ENCODE assay signal across 8 cellular contexts in the genomic region with DNA sequence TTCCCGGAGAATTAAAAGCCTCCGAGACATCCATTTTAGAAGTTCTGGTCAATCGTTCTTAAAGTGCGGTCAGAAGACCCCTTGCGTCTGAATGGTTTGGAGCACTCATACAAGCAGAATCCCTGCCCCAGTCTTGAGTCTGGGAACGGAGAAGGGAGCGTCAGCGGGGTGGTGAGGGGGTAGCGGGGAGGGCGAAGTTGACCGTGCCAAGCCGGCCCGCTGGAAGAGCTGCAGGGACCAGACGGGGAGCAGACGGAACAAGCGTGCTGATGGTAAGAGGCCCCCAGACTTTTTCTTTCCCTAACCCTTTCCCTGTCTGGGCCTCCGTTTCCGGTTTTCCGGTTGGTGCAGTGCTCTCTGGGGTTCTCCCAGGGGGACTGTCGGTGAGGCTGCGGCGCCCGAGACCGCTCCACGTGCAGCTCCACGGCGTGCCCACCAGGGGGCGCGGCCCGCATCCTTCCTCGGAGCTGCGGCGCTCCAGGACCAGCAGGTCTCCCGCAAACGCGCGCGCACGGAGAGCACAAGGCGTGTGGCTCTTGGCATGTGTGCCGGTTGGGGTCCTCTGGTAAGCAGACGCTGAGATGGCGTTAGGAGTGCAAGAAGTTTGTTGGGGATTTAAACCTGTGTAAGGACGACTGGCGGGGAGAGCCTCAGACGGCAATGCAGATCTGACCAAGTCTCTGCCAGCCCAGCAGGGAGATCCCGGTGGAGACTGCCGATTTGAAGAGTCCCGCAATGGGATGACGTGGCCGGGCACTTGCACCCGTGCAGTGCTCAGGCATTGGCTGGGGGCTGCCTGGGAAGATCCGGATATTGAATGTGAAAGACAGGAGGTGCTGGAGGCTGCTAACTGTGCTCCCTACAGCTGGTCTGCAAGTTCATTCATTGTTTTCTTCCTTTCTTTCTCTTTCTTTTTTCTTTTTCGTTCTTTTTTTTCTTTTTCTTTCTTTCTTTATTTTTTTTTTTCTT. TPM values are rescaled to one million over a fixed set of nuclear protein-coding genes. Genes with fewer than 3 reads are reported as not detected.
DNase-seq lines count a peak whose midpoint lies in the region; ATAC-seq, FAIRE-seq and TF ChIP-seq lines count a peak whose summit lies in the region.

No MANE protein-coding gene starts in this region.

- peaks cover 41% of the 10 kb centered on the region for H3K27me3 Mint-ChIP-seq in activated naive CD8-positive, alpha-beta T cell

- TF ChIP-seq CTCF in LNCAP (IDR thresholded peaks at IDR 0.05): peak; percentile 96
- peak; percentile 95 for TF ChIP-seq CTCF in cardiac muscle cell (IDR thresholded peaks at IDR 0.05; ENCODE audit: low read depth, low read length)
- peak; percentile 90 to 94 (median 92) for TF ChIP-seq CTCF in pancreas (IDR thresholded peaks at IDR 0.05)
- peak; percentile 96 for TF ChIP-seq CTCF in tibial artery (IDR thresholded peaks at IDR 0.05)

- ATAC-seq in GM18498 (IDR thresholded peaks at IDR 0.05; ENCODE audit: unreplicated experiment) (peak; percentile 77), pancreas (peak; percentile 91 to 99 (median 98))

- H3K4me1 Mint-ChIP-seq in activated naive CD8-positive, alpha-beta T cell (ENCODE audit: low read depth): peaks cover 12% of the 10 kb centered on the region

- H3K9me3 ChIP-seq in cardiac muscle cell (ENCODE audit: low read depth): no peaks in the 10 kb centered on the region
- H3K9me3 ChIP-seq in pancreas: no peaks in the 10 kb centered on the region
- no peaks in the 10 kb centered on the region for H3K9me3 ChIP-seq in tibial artery

- no peaks in the 10 kb centered on the region for H3K36me3 Mint-ChIP-seq in activated naive CD8-positive, alpha-beta T cell

- H3K27ac Mint-ChIP-seq in activated naive CD8-positive, alpha-beta T cell: no peak overlapping the region

- intact Hi-C loops in pancreas (cut with DNase I) (loop anchor here in 2 of 3 donors (5.0 to 10.0 kb wide), 4 partner anchors 113 to 365 kb away; no protein-coding TSS in a partner anchor), tibial artery (cut with DNase I; ENCODE audit: low total_unique reads) (loop anchor here (5.0 to 10.0 kb wide), 3 partner anchors 113 to 307 kb away; no protein-coding TSS in a partner anchor)

- no peak overlapping the region for H3K27ac ChIP-seq in cardiac muscle cell
- H3K27ac ChIP-seq in pancreas: no peak overlapping the region
- H3K27ac ChIP-seq in tibial artery: peak overlapping the region in 1 of 2 donors; percentile 0

- H3K36me3 ChIP-seq in cardiac muscle cell (no peaks in the 10 kb centered on the region), pancreas (no peaks in the 10 kb centered on the region), tibial artery (no peaks in the 10 kb centered on the region)

- H3K4me3 Mint-ChIP-seq in activated naive CD8-positive, alpha-beta T cell: peak overlapping the region; percentile 88

- H3K4me1 ChIP-seq in cardiac muscle cell (ENCODE audit: low read depth) (no peaks in the 10 kb centered on the region), pancreas (peaks cover 0 to 2% (median 0%) of the 10 kb centered on the region in 3 donors), tibial artery (peaks cover 0 to 14% (median 9%) of the 10 kb centered on the region in 4 donors)

- H3K9me3 Mint-ChIP-seq in activated naive CD8-positive, alpha-beta T cell (ENCODE audit: low read depth): no peaks in the 10 kb centered on the region

- H3K4me3 ChIP-seq in cardiac muscle cell (peak overlapping the region; percentile 25), pancreas (peak overlapping the region in 2 of 4 donors; percentile 16 to 41), tibial artery (peak overlapping the region; percentile 43 to 56)

- WGBS in pancreas, 2 donors: 4 to 5% methylated on average over 54 of the region's 54 CpGs

- DNase-seq in 8988T: peak; percentile 57
- peak; percentile 51 for DNase-seq in SKM-1 (lab: John Stamatoyannopoulos, UW; ENCODE audit: unreplicated experiment)
- peak; percentile 85 to 90 for DNase-seq in cardiac muscle cell (ENCODE audit: low read depth in 1 of 2, low spot score in 1 of 2)
- peak; percentile 44 to 94 (median 74) for DNase-seq in pancreas
- peak; percentile 60 to 87 for DNase-seq in tibial artery

- no peak for FAIRE-seq in pancreas (lab: Jason Lieb, UNC)

- peaks cover 9% of the 10 kb centered on the region for H3K27me3 ChIP-seq in cardiac muscle cell
- peaks cover 0 to 7% (median 0%) of the 10 kb centered on the region in 4 donors for H3K27me3 ChIP-seq in pancreas
- peaks cover 0 to 19% of the 10 kb centered on the region in 2 donors for H3K27me3 ChIP-seq in tibial artery

RNA-seq across cellular contexts. Expression of a gene that starts 19.2 kb away (rescaled TPM):
- total RNA-seq in cardiac muscle cell (2.9 and 3.3 TPM in 2 replicates), pancreas (1 to 10 TPM in 3 of 6 donors, under 1 TPM in 3; 0.56 to 3.3 (median 1.4) TPM)
- polyA plus RNA-seq in cardiac muscle cell (1.6 and 3.0 TPM in 2 replicates), pancreas (1 to 10 TPM; 1.5 to 7.7 TPM)
